ENCODE assay signal across 12 cellular contexts in genomic region chr1:51583532-51583931, GRCh38. TPM values are rescaled to one million over a fixed set of nuclear protein-coding genes. Genes with fewer than 3 reads are reported as not detected.
DNase-seq lines count a peak whose midpoint lies in the region; ATAC-seq, FAIRE-seq and TF ChIP-seq lines count a peak whose summit lies in the region.
"Had no signal": no experiment of that assay in that cellular context is flagged by ENCODE, and none has a peak within 500 bp of the region (broad histone marks: within the 10 kb centered on the region; RNA-seq: fewer than 3 reads in every experiment).

No MANE protein-coding gene starts in this region.

- peak overlapping the region; percentile 65 for H3K4me2 ChIP-seq in HepG2 (ENCODE audit: low read depth, low read length)

- peaks cover 34% of the 10 kb centered on the region for H3K4me1 ChIP-seq in HepG2 (ENCODE audit: insufficient read depth, low read length)

- H3K79me2 ChIP-seq in HepG2 (ENCODE audit: insufficient read depth, low read length), result no peaks in the 10 kb centered on the region

- TF ChIP-seq CTCF in choroid plexus epithelial cell (conservative IDR thresholded peaks at IDR 0.05; ENCODE audit: low read depth, low read length) (no peak), HepG2 (CRISPR knock-in tag; IDR thresholded peaks at IDR 0.05) (no peak), endothelial cell (IDR thresholded peaks at IDR 0.05; ENCODE audit: unreplicated experiment) (no peak)

- no peaks in the 10 kb centered on the region for H3K36me3 ChIP-seq in HepG2 (replicated peaks in 1 of 2; ENCODE audit: control insufficient read depth in 1 of 2, insufficient read depth in 2 of 2, low read length in 2 of 2)

- H3K9ac ChIP-seq in HepG2 (ENCODE audit: insufficient read depth, low read depth, low read length), result 0 out of 2 replicates have a peak overlapping the region, but pooled peaks have one; percentile 19

- ATAC-seq in HepG2 (peak; percentile 72), GM18867 (IDR thresholded peaks at IDR 0.05; ENCODE audit: unreplicated experiment) (no peak), GM18909 (IDR thresholded peaks at IDR 0.05; ENCODE audit: poor library complexity, unreplicated experiment) (no peak)
- ATAC-seq: WTC11 had no signal

- FAIRE-seq in HepG2 (lab: Jason Lieb, UNC), result no peak

- H3K4me1 Mint-ChIP-seq in endothelial cell (ENCODE audit: unreplicated experiment), result peaks cover 6% of the 10 kb centered on the region
- H3K4me1 Mint-ChIP-seq: WTC11 had no signal

- peak; percentile 92 for DNase-seq in HT1080 (ENCODE audit: low read depth)
- peak; percentile 78 for DNase-seq in choroid plexus epithelial cell (ENCODE audit: low read depth)
- DNase-seq in HepG2 (ENCODE audit: low spot score), result peak; percentile 19
- DNase-seq in substantia nigra (lab: John Stamatoyannopoulos, UW), result peak; percentile 17 to 95 (median 80)
- no peak for DNase-seq in endothelial cell (ENCODE audit: low spot score)
- no peak for DNase-seq in NCI-H1105 (lab: John Stamatoyannopoulos, UW)
- DNase-seq: activated effector memory CD4-positive, alpha-beta T cell treated with anti-CD3 and anti-CD28 coated beads, Interleukin-2, amount 50 U/mL, for 16 hours; DMS79 treated with DMSO at 0.1 percent for 48 hours; MM.1S had no signal

- in situ Hi-C loops in HepG2 (cut with HindIII; ENCODE audit: extremely low pct_ligation_motif_present, low pct_unique_long_range_greater_than_20kb), result no loop called here

- no peaks in the 10 kb centered on the region; a peak in 1 of 5 replicates for H3K27me3 ChIP-seq in HepG2 (ENCODE audit: control insufficient read depth in 1 of 2, insufficient read depth in 2 of 2, low read length in 2 of 2)

- no peak for TF ChIP-seq RAD21 in HepG2 (CRISPR knock-in tag; IDR thresholded peaks at IDR 0.05)

- H2AFZ ChIP-seq in HepG2 (ENCODE audit: low read length), result peak overlapping the region; percentile 47

- intact Hi-C loops in HepG2 (cut with micrococcal nuclease; ENCODE audit: unreplicated experiment), result no loop called here

- H3K4me3 Mint-ChIP-seq in endothelial cell (ENCODE audit: unreplicated experiment), result no peak overlapping the region
- H3K4me3 Mint-ChIP-seq: WTC11 had no signal

- no TSS peak for BruUV-seq in HepG2 (replicated peaks; lab: Mats Ljungman, UMichigan)

- no peak for TF ChIP-seq EP300 in HepG2 (IDR thresholded peaks at IDR 0.05; ENCODE audit: low read depth in 2 of 2, low read length in 2 of 2)
- TF ChIP-seq EP300 in HepG2 (CRISPR knock-in tag; IDR thresholded peaks at IDR 0.05; ENCODE audit: borderline replicate concordance), result no peak

- H4K20me1 ChIP-seq in HepG2 (ENCODE audit: insufficient read depth, low read length), result no peaks in the 10 kb centered on the region

- H3K9me3 Mint-ChIP-seq in endothelial cell (ENCODE audit: unreplicated experiment), result no peaks in the 10 kb centered on the region
- H3K9me3 Mint-ChIP-seq: WTC11 had no signal

- no peak overlapping the region for H3K27ac Mint-ChIP-seq in endothelial cell (ENCODE audit: unreplicated experiment)
- H3K27ac Mint-ChIP-seq: WTC11 had no signal

- H3K36me3 Mint-ChIP-seq in endothelial cell (ENCODE audit: low read depth, unreplicated experiment), result no peaks in the 10 kb centered on the region
- H3K36me3 Mint-ChIP-seq: WTC11 had no signal

- no peaks in the 10 kb centered on the region for H3K9me3 ChIP-seq in HepG2 (ENCODE audit: low read length)

- CTCF ChIA-PET in HepG2 (lab: Yijun Ruan, JAX; ENCODE audit: low intra/inter-chr PET ratio, low total read pairs), result no interaction called here

- WGBS in HepG2 (ENCODE audit: low lambda C conversion rate), result 4% methylated on average over 4 of the region's 9 CpGs

- POLR2A ChIA-PET in HepG2 (lab: Yijun Ruan, JAX), result no interaction called here

- H3K4me3 ChIP-seq in choroid plexus epithelial cell (ENCODE audit: low read depth, low read length) (no peak overlapping the region), HepG2 (replicated peaks in 1 of 3; ENCODE audit: insufficient read depth in 1 of 3, low read depth in 2 of 3, low read length in 3 of 3) (peak overlapping the region in 1 of 3 experiments; percentile 38; a peak in 2 of 6 replicates)

- H3K27me3 Mint-ChIP-seq in endothelial cell (ENCODE audit: unreplicated experiment), result no peaks in the 10 kb centered on the region

- H3K27ac ChIP-seq in HepG2 (ENCODE audit: extremely low read length, insufficient read depth, low read length), result no peak overlapping the region
- H3K27ac ChIP-seq in substantia nigra (ENCODE audit: low read depth, low read length, poor library complexity, severe bottlenecking), result peak overlapping the region; percentile 83

- no peak for TF ChIP-seq POLR2A in HepG2 (IDR thresholded peaks at IDR 0.05; ENCODE audit: insufficient read depth in 1 of 2, low read depth in 2 of 2, low read length in 2 of 2)

TF ChIP-seq in HepG2, 621 proteins besides CTCF, POLR2A, EP300 and RAD21:
- TF ChIP-seq FOXA3 (CRISPR knock-in tag; IDR thresholded peaks at IDR 0.05) (0 out of 2 replicates have a peak, but pooled peaks have one; percentile 14), PBX3 (CRISPR knock-in tag; IDR thresholded peaks at IDR 0.05; ENCODE audit: borderline replicate concordance) (no peak)

RNA-seq across cellular contexts. Expression of gene OSBPL9, which starts 33.4 kb away (rescaled TPM):
- total RNA-seq in HT1080 (2014; rRNA removed; shearing (Covaris generic)), result 28.5 and 34.3 TPM in 2 replicates
- 23.8 and 27.1 TPM in 2 replicates for polyA plus RNA-seq in HT1080 (2015; cell fraction: cytosol; rRNA removed)
- 73.1 and 78.7 TPM in 2 replicates for polyA plus RNA-seq in HT1080 (2015; cell fraction: nucleus; rRNA removed)
- 142 and 198 TPM in 2 replicates for total RNA-seq in HepG2 (2016; rRNA removed; fragmentation: Illumina TruSeq; extraction: Trizol)
- 83.0 and 90.3 TPM in 2 replicates for total RNA-seq in HepG2 (2016; cell fraction: cytosol; rRNA removed; fragmentation: Illumina TruSeq; extraction: Trizol; ENCODE audit: low read depth)
- 140 and 189 TPM in 2 replicates for total RNA-seq in HepG2 (2016; cell fraction: insoluble cytoplasmic fraction; rRNA removed; fragmentation: Illumina TruSeq; extraction: Trizol)
- 195 and 199 TPM in 2 replicates for total RNA-seq in HepG2 (2016; cell fraction: membrane; rRNA removed; fragmentation: Illumina TruSeq; extraction: Trizol)
- 96.3 and 107 TPM in 2 replicates for total RNA-seq in HepG2 (2016; cell fraction: nucleus; rRNA removed; fragmentation: Illumina TruSeq; extraction: Trizol)
- 83.6 and 90.3 TPM in 2 replicates for polyA plus RNA-seq in HepG2 (2011; rRNA removed)
- 52.4 and 69.4 TPM in 2 replicates for polyA plus RNA-seq in HepG2 (2011; cell fraction: cytosol; rRNA removed)
- polyA plus RNA-seq in HepG2 (2011; cell fraction: nucleus; rRNA removed), result 49.8 and 58.7 TPM in 2 replicates
- 57.7 and 63.5 TPM in 2 replicates for polyA plus RNA-seq in HepG2 (2012)
- 46.8 and 71.1 TPM in 2 replicates for polyA plus RNA-seq in HepG2 (2016; cell fraction: cytosol; fragmentation: Illumina TruSeq; extraction: Trizol; ENCODE audit: low read depth)
- 168 and 174 TPM in 2 replicates for polyA plus RNA-seq in HepG2 (2016; cell fraction: insoluble cytoplasmic fraction; fragmentation: Illumina TruSeq; extraction: Trizol; ENCODE audit: low read depth)
- polyA plus RNA-seq in HepG2 (2016; cell fraction: membrane; fragmentation: Illumina TruSeq; extraction: Trizol; ENCODE audit: low read depth), result 130 and 144 TPM in 2 replicates
- 90.8 and 95.0 TPM in 2 replicates for polyA plus RNA-seq in HepG2 (2016; cell fraction: nucleus; fragmentation: Illumina TruSeq; extraction: Trizol; ENCODE audit: insufficient read depth, low read depth)
- 188 and 207 TPM in 2 replicates for polyA minus RNA-seq in HepG2 (2011; rRNA and poly(A)+ RNA removed; ENCODE audit: low replicate concordance)
- polyA minus RNA-seq in HepG2 (2011; cell fraction: cytosol; rRNA and poly(A)+ RNA removed), result 68.2 and 76.9 TPM in 2 replicates
- polyA minus RNA-seq in HepG2 (2011; cell fraction: nucleus; rRNA and poly(A)+ RNA removed), result 202 and 205 TPM in 2 replicates
- 91.2 TPM for total RNA-seq in endothelial cell (ENCODE audit: unreplicated experiment)

Comparison
In these comparisons a context has a peak if more than half of its experiments do, and no peak if none do; other contexts are left out.
1. DNase-seq: peak in HT1080 (single experiment), choroid plexus epithelial cell (single experiment), HepG2 (single experiment) and substantia nigra (49 of 49); none in endothelial cell (single experiment) and NCI-H1105 (single experiment).